7 cellular contexts compared by ENCODE assay signal in genomic region chr7:73725703-73726466, GRCh38.
DNase-seq lines count a peak whose midpoint lies in the region; ATAC-seq and TF ChIP-seq lines count a peak whose summit lies in the region.

No MANE protein-coding gene starts in this region.

- in situ Hi-C loops in brain microvascular endothelial cell (cut with HindIII; ENCODE audit: low pct_ligation_motif_present, low sequenced_read_pairs) = no loop called here

- ATAC-seq in GM18502 (IDR thresholded peaks at IDR 0.05; ENCODE audit: poor library complexity, unreplicated experiment) = peak; percentile 90
- ATAC-seq in HG02970 (IDR thresholded peaks at IDR 0.05; ENCODE audit: low FRiP score, unreplicated experiment) = peak; percentile 56

- no peak overlapping the region for H3K27ac ChIP-seq in brain microvascular endothelial cell

- peak; percentile 100 for TF ChIP-seq CTCF in WI38 (IDR thresholded peaks at IDR 0.05; ENCODE audit: low read depth, low read length)
- peak; percentile 99 for TF ChIP-seq CTCF in brain microvascular endothelial cell (IDR thresholded peaks at IDR 0.05; ENCODE audit: low read depth, low read length, missing control alignments)

- peak; percentile 73 for DNase-seq in NCI-H2171 (lab: John Stamatoyannopoulos, UW)
- peak; percentile 61 for DNase-seq in brain microvascular endothelial cell
- peak; percentile 47 for DNase-seq in iris pigment epithelial cell (ENCODE audit: low read depth)
- peak; percentile 82 to 96 for DNase-seq in stimulated activated CD4-positive, alpha-beta T cell treated with anti-CD3 and anti-CD28 coated beads, Interleukin-1b, Interleukin-23, amount 100 ng/mL, for 1 hour (ENCODE audit: low read depth in 2 of 2)

- no peaks in the 10 kb centered on the region for H3K36me3 ChIP-seq in brain microvascular endothelial cell (replicated peaks)

- H3K4me3 ChIP-seq in WI38 (ENCODE audit: low read depth, low read length) = no peak overlapping the region
- no peak overlapping the region for H3K4me3 ChIP-seq in brain microvascular endothelial cell (ENCODE audit: low read depth, low read length)

- no peaks in the 10 kb centered on the region for H3K27me3 ChIP-seq in brain microvascular endothelial cell (replicated peaks)
